ENCODE assay signal across 8 cellular contexts in the genomic region with DNA sequence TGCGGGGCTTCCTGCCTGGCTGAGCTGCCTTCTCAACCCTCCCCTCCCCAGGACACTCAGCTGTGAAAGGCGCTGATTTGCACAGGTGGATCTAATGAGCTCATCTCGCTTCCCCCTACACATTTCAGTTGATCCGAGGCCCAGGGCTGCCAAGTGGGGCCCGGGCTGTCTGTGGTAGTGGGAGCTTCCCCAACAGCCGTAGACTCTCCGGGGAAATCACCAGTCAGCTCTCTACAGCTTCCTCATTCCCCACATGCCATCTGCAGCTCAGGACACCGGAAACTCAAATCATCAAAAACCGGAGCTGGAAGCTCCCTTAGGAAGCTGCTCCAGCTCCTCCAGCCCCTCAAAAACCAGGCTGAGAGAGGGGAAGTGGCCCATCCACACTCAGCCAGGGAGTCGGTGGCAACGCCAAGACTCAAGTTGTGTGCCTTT. TPM values are rescaled to one million over a fixed set of nuclear protein-coding genes. Genes with fewer than 3 reads are reported as not detected.
DNase-seq lines count a peak whose midpoint lies in the region; ATAC-seq and TF ChIP-seq lines count a peak whose summit lies in the region.

No MANE protein-coding gene starts in this region.

- ATAC-seq in GM19023 (IDR thresholded peaks at IDR 0.05; ENCODE audit: unreplicated experiment) (peak; percentile 80), HG03521 (IDR thresholded peaks at IDR 0.05; ENCODE audit: unreplicated experiment) (peak; percentile 45)

- H3K4me2 ChIP-seq in trophoblast cell (ENCODE audit: low read length), result no peak overlapping the region

- H3K4me3 ChIP-seq in epithelial cell of proximal tubule (ENCODE audit: low read depth, low read length), result peak overlapping the region; percentile 7
- H3K4me3 ChIP-seq in trophoblast cell (ENCODE audit: low read depth, low read length), result no peak overlapping the region

- H3K27ac ChIP-seq in trophoblast cell (ENCODE audit: low read depth, low read length), result no peak overlapping the region

- H3K9ac ChIP-seq in trophoblast cell (ENCODE audit: low read length), result no peak overlapping the region

- H3K27me3 ChIP-seq in trophoblast cell (ENCODE audit: insufficient read depth, low read length), result no peaks in the 10 kb centered on the region

- peak overlapping the region; percentile 49 for H2BK120ac ChIP-seq in trophoblast cell (ENCODE audit: insufficient read depth, low read length, poor library complexity)

- peak overlapping the region; percentile 25 for H2BK12ac ChIP-seq in trophoblast cell (ENCODE audit: low read length)

- no peaks in the 10 kb centered on the region for H3K9me3 ChIP-seq in trophoblast cell (ENCODE audit: insufficient read depth, low read depth, low read length)

- H2AFZ ChIP-seq in trophoblast cell (ENCODE audit: insufficient read depth, low read length, poor library complexity), result peak overlapping the region; percentile 56

- no peak overlapping the region for H3K23ac ChIP-seq in trophoblast cell (ENCODE audit: low read length)

- peak overlapping the region; percentile 23 for H4K91ac ChIP-seq in trophoblast cell (ENCODE audit: low read depth, low read length)

- no peaks in the 10 kb centered on the region for H3K36me3 ChIP-seq in trophoblast cell (ENCODE audit: control insufficient read depth in 1 of 2, insufficient read depth in 2 of 2, low read length in 2 of 2)

- H4K12ac ChIP-seq in trophoblast cell (ENCODE audit: low read depth, low read length), result peak overlapping the region; percentile 71

- H3K79me1 ChIP-seq in trophoblast cell (ENCODE audit: low read length), result peaks cover 9% of the 10 kb centered on the region

- DNase-seq in epithelial cell of proximal tubule (ENCODE audit: low read depth) (no peak), trophoblast cell (peak in 1 of 2 donors; percentile 60), AML-193 (lab: John Stamatoyannopoulos, UW) (no peak), HPDE6-E6E7 (ENCODE audit: extremely low spot score) (no peak), OCI-M2 (lab: John Stamatoyannopoulos, UW; ENCODE audit: unreplicated experiment) (no peak), NCI-H510A treated with DMSO at 0.1 percent for 48 hours (lab: John Stamatoyannopoulos, UW) (no peak)

- H4K8ac ChIP-seq in trophoblast cell (ENCODE audit: low read depth, low read length), result peak overlapping the region; percentile 36

- peak overlapping the region; percentile 38 for H3K18ac ChIP-seq in trophoblast cell (ENCODE audit: low read length)

- H3K79me2 ChIP-seq in trophoblast cell (ENCODE audit: control insufficient read depth, insufficient read depth, low read length, poor library complexity), result no peaks in the 10 kb centered on the region

- no peak overlapping the region for H3K4ac ChIP-seq in trophoblast cell (ENCODE audit: low read depth, low read length)

- peak overlapping the region; percentile 19 for H2BK5ac ChIP-seq in trophoblast cell (ENCODE audit: low read depth, low read length, poor library complexity)

- no CpG with 5 or more reads among the region's 11 CpGs for WGBS in trophoblast cell (ENCODE audit: extremely low coverage, insufficient coverage, insufficient read length)

- H3K4me1 ChIP-seq in trophoblast cell (ENCODE audit: control insufficient read depth in 1 of 2, insufficient read depth in 2 of 2, low read length in 2 of 2), result peaks cover 11 to 13% of the 10 kb centered on the region in 2 experiments

- H2AK5ac ChIP-seq in trophoblast cell (ENCODE audit: low read length), result no peak overlapping the region

- H3K14ac ChIP-seq in trophoblast cell (ENCODE audit: low read length), result peak overlapping the region; percentile 20

- TF ChIP-seq CTCF in epithelial cell of proximal tubule (conservative IDR thresholded peaks at IDR 0.05; ENCODE audit: low read depth, low read length), result no peak

RNA-seq across cellular contexts. Expression of gene SMIM20, which starts 56.2 kb away (rescaled TPM):
- 20.2 and 31.2 TPM in 2 replicates for total RNA-seq in epithelial cell of proximal tubule
- polyA plus RNA-seq in trophoblast cell (2013), result 18.9 and 19.4 TPM in 2 replicates
